Comparison of ENCODE assay signal across 11 cellular contexts in genomic region chr3:112126501-112126900, GRCh38. TPM values are rescaled to one million over a fixed set of nuclear protein-coding genes. Genes with fewer than 3 reads are reported as not detected.
DNase-seq lines count a peak whose midpoint lies in the region; ATAC-seq and TF ChIP-seq lines count a peak whose summit lies in the region.
"Had no signal": no experiment of that assay in that cellular context is flagged by ENCODE, and none has a peak within 500 bp of the region (broad histone marks: within the 10 kb centered on the region; RNA-seq: fewer than 3 reads in every experiment).

No MANE protein-coding gene starts in this region.

- H3K9ac ChIP-seq in MM.1S (ENCODE audit: low read length), result peak overlapping the region; percentile 40

- H2AFZ ChIP-seq in MM.1S (ENCODE audit: low read length), result no peak overlapping the region

- peak overlapping the region; percentile 1 to 25 for H3K27ac Mint-ChIP-seq in natural killer cell

- H3F3A ChIP-seq in MM.1S (ENCODE audit: insufficient read depth, low read length), result peaks cover 50% of the 10 kb centered on the region

- DNase-seq in EL (peak; percentile 63), MM.1S (no peak), choroid plexus epithelial cell (ENCODE audit: low read depth) (peak; percentile 18), natural killer cell (no peak), cardiac septum (ENCODE audit: low spot score) (no peak), AG08396 (ENCODE audit: low spot score) (no peak), NCI-H446 (lab: John Stamatoyannopoulos, UW) (no peak)
- DNase-seq in stimulated activated CD4-positive, alpha-beta T cell treated with anti-CD3 and anti-CD28 coated beads, Interleukin-12 subunit alpha, Interleukin-12 subunit beta, amount 100 ng/mL, for 4 hours, result no peak
- DNase-seq: GOT3, PC-3 had no signal

- intact Hi-C loops in natural killer cell (cut with micrococcal nuclease) (no loop called here), cardiac septum (cut with DNase I) (no loop called here)

- H3K9me3 Mint-ChIP-seq in natural killer cell, result no peaks in the 10 kb centered on the region

- H3K27me3 ChIP-seq in MM.1S (replicated peaks; ENCODE audit: insufficient read depth, low read length), result no peaks in the 10 kb centered on the region

- peaks cover 80% of the 10 kb centered on the region for H3K4me1 ChIP-seq in MM.1S (ENCODE audit: low read length)

- H3K4me3 ChIP-seq in MM.1S (ENCODE audit: low read length) (no peak overlapping the region), choroid plexus epithelial cell (ENCODE audit: low read depth, low read length) (no peak overlapping the region)

- no peaks in the 10 kb centered on the region for H3K9me2 ChIP-seq in MM.1S (replicated peaks; ENCODE audit: insufficient read depth, low read length)

- no peaks in the 10 kb centered on the region for H4K20me1 ChIP-seq in MM.1S (ENCODE audit: insufficient read depth, low read length)

- no peak overlapping the region for H3K4me3 Mint-ChIP-seq in natural killer cell

- no peak for TF ChIP-seq CTCF in MM.1S (IDR thresholded peaks at IDR 0.05; ENCODE audit: low read length)
- no peak for TF ChIP-seq CTCF in choroid plexus epithelial cell (conservative IDR thresholded peaks at IDR 0.05; ENCODE audit: low read depth, low read length)
- no peak for TF ChIP-seq CTCF in natural killer cell (IDR thresholded peaks at IDR 0.05)

- no peaks in the 10 kb centered on the region for H3K27me3 Mint-ChIP-seq in natural killer cell (ENCODE audit: low read depth in 2 of 2)

- peaks cover 16 to 24% of the 10 kb centered on the region in 2 donors for H3K4me1 Mint-ChIP-seq in natural killer cell

- ATAC-seq in natural killer cell, result no peak
- ATAC-seq: PC-3 had no signal

- H3K27ac ChIP-seq in MM.1S (ENCODE audit: low read length), result peak overlapping the region; percentile 81; the same call in 1 of the 2 replicates

- no peaks in the 10 kb centered on the region for H3K9me3 ChIP-seq in MM.1S (replicated peaks; ENCODE audit: insufficient read depth, low read length)

- H3K36me3 Mint-ChIP-seq in natural killer cell, result no peaks in the 10 kb centered on the region

- peaks cover 58% of the 10 kb centered on the region for H3K79me2 ChIP-seq in MM.1S (ENCODE audit: low read length)

- 0 out of 2 replicates have a peak, but pooled peaks cover 3% of the 10 kb centered on the region for H3K36me3 ChIP-seq in MM.1S (replicated peaks; ENCODE audit: insufficient read depth, low read length)

- peak overlapping the region; percentile 68 for H3K4me2 ChIP-seq in MM.1S (ENCODE audit: low read depth, low read length)

RNA-seq across cellular contexts. Expression of gene GCSAM, which starts 6.5 kb away (rescaled TPM):
- total RNA-seq in natural killer cell (1 to 10 TPM in 2 of 3 donors, under 1 TPM in 1; 0.59 to 3.0 (median 1.1) TPM), cardiac septum (not detected)
- total RNA-seq: HT-29, PC-3 had no signal

RNA-seq across cellular contexts. Expression of gene C3orf52, which starts 40.3 kb away (rescaled TPM):
- total RNA-seq in natural killer cell (under 1 TPM in 2 of 3 donors, not detected in 1; 0.42 to 0.90 TPM), cardiac septum (5.1 TPM)

Comparison
In these comparisons a context has a peak if more than half of its experiments do, and no peak if none do; other contexts are left out.
1. DNase-seq: peak in EL (single experiment) and choroid plexus epithelial cell (single experiment); none in MM.1S (single experiment), natural killer cell (single experiment), cardiac septum (single experiment), AG08396 (single experiment), stimulated activated CD4-positive, alpha-beta T cell treated with anti-CD3 and anti-CD28 coated beads, Interleukin-12 subunit alpha, Interleukin-12 subunit beta, amount 100 ng/mL, for 4 hours (single experiment) and NCI-H446 (0 of 2).